ENCODE assay signal across 11 cellular contexts in genomic region chr9:98191210-98191609, GRCh38. TPM values are rescaled to one million over a fixed set of nuclear protein-coding genes. Genes with fewer than 3 reads are reported as not detected.
A peak's percentile ranks its signal among the peaks of the same experiment; 100 is the strongest.
DNase-seq lines count a peak whose midpoint lies in the region; ATAC-seq and TF ChIP-seq lines count a peak whose summit lies in the region.
"Had no signal": no experiment of that assay in that cellular context is flagged by ENCODE, and none has a peak within 500 bp of the region (broad histone marks: within the 10 kb centered on the region; RNA-seq: fewer than 3 reads in every experiment).

No MANE protein-coding gene starts in this region.

- H3K4me2 ChIP-seq in DND-41 (ENCODE audit: insufficient read depth, low read length) (peak overlapping the region; percentile 91), osteoblast (ENCODE audit: insufficient read depth, low read length) (no peak overlapping the region)

- H3K27me3 ChIP-seq in DND-41 (ENCODE audit: insufficient read depth, low read length, poor library complexity) (peaks cover 3% of the 10 kb centered on the region), RWPE2 (ENCODE audit: insufficient read depth, poor library complexity, severe bottlenecking) (no peaks in the 10 kb centered on the region), osteoblast (ENCODE audit: insufficient read depth, low read length) (peaks cover 7% of the 10 kb centered on the region)
- H3K27me3 ChIP-seq: gastrocnemius medialis had no signal

- H3K27ac ChIP-seq in DND-41 (ENCODE audit: low read length) (no peak overlapping the region), RWPE2 (ENCODE audit: poor library complexity, severe bottlenecking) (peak overlapping the region; percentile 64), osteoblast (ENCODE audit: low read depth, low read length) (no peak overlapping the region)
- H3K27ac ChIP-seq: gastrocnemius medialis had no signal

- H2AFZ ChIP-seq in DND-41 (ENCODE audit: low read depth, low read length) (no peak overlapping the region), osteoblast (ENCODE audit: low read length) (no peak overlapping the region)

- DNase-seq in DND-41 (no peak), RWPE2 (ENCODE audit: low spot score) (no peak), epithelial cell of esophagus (ENCODE audit: low read depth) (no peak), osteoblast (ENCODE audit: insufficient read length, low spot score, missing footprints) (peak; percentile 70), NCI-H1417 treated with DMSO at 0.1 percent for 48 hours (lab: John Stamatoyannopoulos, UW) (no peak), NCI-H1694 treated with DMSO at 0.1 percent for 48 hours (lab: John Stamatoyannopoulos, UW) (no peak), LoVo (ENCODE audit: low spot score) (no peak)
- DNase-seq: DMS79, gastrocnemius medialis, NCI-H1048 had no signal

- H3K9me3 ChIP-seq in DND-41 (ENCODE audit: insufficient read depth, low read length, severe bottlenecking) (no peaks in the 10 kb centered on the region), RWPE2 (ENCODE audit: severe bottlenecking) (no peaks in the 10 kb centered on the region), osteoblast (ENCODE audit: low read depth, low read length) (no peaks in the 10 kb centered on the region)
- H3K9me3 ChIP-seq: gastrocnemius medialis had no signal

- TF ChIP-seq CTCF in DND-41 (IDR thresholded peaks at IDR 0.05; ENCODE audit: borderline replicate concordance, extremely low read depth, low read length, poor library complexity, severe bottlenecking) (no peak), RWPE2 (IDR thresholded peaks at IDR 0.05; ENCODE audit: poor library complexity, severe bottlenecking) (no peak), epithelial cell of esophagus (IDR thresholded peaks at IDR 0.05; ENCODE audit: insufficient read depth, low read depth, low read length, missing control alignments) (no peak), osteoblast (IDR thresholded peaks at IDR 0.05; ENCODE audit: extremely low read depth, low read depth, low read length) (no peak)

- H3K4me3 ChIP-seq in DND-41 (ENCODE audit: low read depth in 1 of 2, low read length in 2 of 2) (peak overlapping the region in 1 of 2 experiments; percentile 79; a peak in 1 of 4 replicates), RWPE2 (ENCODE audit: severe bottlenecking) (peak overlapping the region; percentile 95), epithelial cell of esophagus (ENCODE audit: low read length) (peak overlapping the region; percentile 67), osteoblast (ENCODE audit: insufficient read depth, low read length) (no peak overlapping the region)

- no peaks in the 10 kb centered on the region for H4K20me1 ChIP-seq in DND-41 (ENCODE audit: insufficient read depth, low read length)
- no peaks in the 10 kb centered on the region for H4K20me1 ChIP-seq in osteoblast (ENCODE audit: insufficient read depth, low read length)

- H3K4me1 ChIP-seq in DND-41 (ENCODE audit: insufficient read depth, low read length) (peaks cover 28% of the 10 kb centered on the region), RWPE2 (ENCODE audit: insufficient read depth, poor library complexity, severe bottlenecking) (peaks cover 17% of the 10 kb centered on the region), osteoblast (ENCODE audit: insufficient read depth, low read length) (peaks cover 5% of the 10 kb centered on the region)

- H3K36me3 ChIP-seq in DND-41 (ENCODE audit: insufficient read depth, low read length) = no peaks in the 10 kb centered on the region
- H3K36me3 ChIP-seq in RWPE2 (ENCODE audit: low read depth) = 0 out of 2 replicates have a peak, but pooled peaks cover 15% of the 10 kb centered on the region
- peaks cover 4% of the 10 kb centered on the region for H3K36me3 ChIP-seq in osteoblast (ENCODE audit: insufficient read depth, low read length)
- H3K36me3 ChIP-seq: gastrocnemius medialis had no signal

- H3K79me2 ChIP-seq in DND-41 (ENCODE audit: insufficient read depth, low read length) = no peaks in the 10 kb centered on the region
- no peaks in the 10 kb centered on the region for H3K79me2 ChIP-seq in osteoblast (ENCODE audit: insufficient read depth, low read length)

- H3K9ac ChIP-seq in DND-41 (ENCODE audit: low read depth, low read length) = peak overlapping the region; percentile 69; the same call in 1 of the 2 replicates

- ATAC-seq in DND-41 (ENCODE audit: insufficient read depth, low read depth) (no peak), RWPE2 (ENCODE audit: low read depth) (no peak), GM19035 (IDR thresholded peaks at IDR 0.05; ENCODE audit: unreplicated experiment) (no peak)
- ATAC-seq: gastrocnemius medialis had no signal

RNA-seq across cellular contexts. Expression of gene CORO2A, which starts 1.2 kb away (rescaled TPM):
- total RNA-seq in osteoblast = 0.29 and 0.72 TPM in 2 replicates
